10 cellular contexts compared by ENCODE assay signal in genomic region chr4:190110570-190111295, GRCh38. TPM values are rescaled to one million over a fixed set of nuclear protein-coding genes. Genes with fewer than 3 reads are reported as not detected.
"Had no signal": no experiment of that assay in that cellular context is flagged by ENCODE, and none has a peak within 500 bp of the region (broad histone marks: within the 10 kb centered on the region; RNA-seq: fewer than 3 reads in every experiment).

No MANE protein-coding gene starts in this region.

RNA-seq across cellular contexts. Expression of gene DBET, which starts 46.4 kb away (rescaled TPM):
- total RNA-seq: ascending aorta; breast epithelium; esophagus squamous epithelium; fibroblast of villous mesenchyme; liver; mucosa of gallbladder; naive thymus-derived CD4-positive, alpha-beta T cell; sigmoid colon; thyroid gland had no signal
- polyA plus RNA-seq: adipose tissue; liver; naive thymus-derived CD4-positive, alpha-beta T cell; sigmoid colon had no signal
